24 cellular contexts compared by ENCODE assay signal in the genomic region with DNA sequence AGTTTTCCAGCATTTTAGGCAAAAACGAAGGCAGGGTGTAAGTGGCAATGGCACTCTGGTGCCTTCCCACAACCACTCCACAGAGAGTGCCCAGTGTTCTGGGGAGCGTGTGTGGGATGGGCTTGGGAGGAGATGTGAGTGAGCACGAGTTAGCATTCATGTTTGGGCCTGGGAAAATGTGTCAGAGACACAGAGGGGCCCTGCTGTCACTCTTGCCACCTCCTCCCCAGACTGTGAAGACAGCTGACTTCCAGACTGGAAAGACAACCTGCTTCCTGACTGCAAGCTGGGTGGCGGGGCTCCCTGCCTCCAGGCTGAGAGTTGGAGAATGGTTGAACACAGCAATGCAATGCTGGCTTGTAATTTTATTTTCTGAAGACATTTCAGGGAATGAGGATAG.
A peak's percentile ranks its signal among the peaks of the same experiment; 100 is the strongest.
DNase-seq lines count a peak whose midpoint lies in the region; ATAC-seq and TF ChIP-seq lines count a peak whose summit lies in the region.
"Had no signal": no experiment of that assay in that cellular context is flagged by ENCODE, and none has a peak within 500 bp of the region (broad histone marks: within the 10 kb centered on the region; RNA-seq: fewer than 3 reads in every experiment).

No MANE protein-coding gene starts in this region.

- no CpG with 5 or more reads among the region's 4 CpGs for WGBS in mesendoderm (ENCODE audit: extremely low coverage, insufficient coverage, low lambda C conversion rate)

- H3K79me2 ChIP-seq in mesendoderm (ENCODE audit: control insufficient read depth, insufficient read depth, low read length): no peaks in the 10 kb centered on the region

- H3K27ac ChIP-seq in SK-N-MC: peak overlapping the region; percentile 68
- H3K27ac ChIP-seq in coronary artery: no peak overlapping the region
- H3K27ac ChIP-seq in mesendoderm (ENCODE audit: low read depth, low read length): no peak overlapping the region
- H3K27ac ChIP-seq: A549, SJCRH30 had no signal

- DNase-seq in SK-N-MC (ENCODE audit: low read depth, low spot score) (no peak), coronary artery (ENCODE audit: low spot score) (peak; percentile 40), mesendoderm (peak; percentile 15), retina (peak; percentile 34), NCI-H1694 treated with DMSO at 0.1 percent for 48 hours (lab: John Stamatoyannopoulos, UW) (no peak), SIG-M5 treated with dmso at 0.1 percent for 504 hours (lab: John Stamatoyannopoulos, UW; ENCODE audit: unreplicated experiment) (no peak)
- DNase-seq: AML-193; C1 segment of cervical spinal cord; CD4-positive, alpha-beta memory T cell; COR-L47; DMS79; EL; GF-D8; NCI-H1092; NCI-H1417 treated with DMSO at 0.1 percent for 48 hours; NCI-H187 treated with DMSO at 0.1 percent for 48 hours; NCI-H2171 treated with DMSO at 0.1 percent for 48 hours; NCI-H345; NCI-H510A treated with DMSO at 0.1 percent for 48 hours; NCI-H748 treated with DMSO at 0.1 percent for 48 hours; PC-3; SJCRH30 had no signal

- no peak overlapping the region for H2BK15ac ChIP-seq in mesendoderm (replicated peaks; ENCODE audit: low read depth)

- no peak overlapping the region for H3K23ac ChIP-seq in mesendoderm (ENCODE audit: low read length)

- H3K36me3 ChIP-seq in SK-N-MC (ENCODE audit: insufficient read depth, low read length): no peaks in the 10 kb centered on the region
- H3K36me3 ChIP-seq in mesendoderm (ENCODE audit: control insufficient read depth, insufficient read depth, low read length): no peaks in the 10 kb centered on the region
- H3K36me3 ChIP-seq: SJCRH30 had no signal

- H3K79me1 ChIP-seq in mesendoderm (ENCODE audit: low read length): no peaks in the 10 kb centered on the region

- TF ChIP-seq CTCF in coronary artery (IDR thresholded peaks at IDR 0.05): no peak

- no peak overlapping the region for H4K8ac ChIP-seq in mesendoderm (ENCODE audit: low read depth, low read length)

- no peak overlapping the region for H3K18ac ChIP-seq in mesendoderm (ENCODE audit: low read length)

- H2BK120ac ChIP-seq in mesendoderm (ENCODE audit: low read depth, low read length): no peak overlapping the region

- H3K27me3 ChIP-seq in mesendoderm (ENCODE audit: insufficient read depth, low read length, poor library complexity): no peaks in the 10 kb centered on the region
- H3K27me3 ChIP-seq: SJCRH30 had no signal

- H4K5ac ChIP-seq in mesendoderm (ENCODE audit: low read length): no peak overlapping the region

- no peaks in the 10 kb centered on the region for H3K4me1 ChIP-seq in mesendoderm (ENCODE audit: control insufficient read depth, low read depth, low read length)
- H3K4me1 ChIP-seq: A549, SJCRH30 had no signal

- H3K9ac ChIP-seq in SK-N-MC (ENCODE audit: insufficient read length) (no peak overlapping the region), mesendoderm (ENCODE audit: low read length) (no peak overlapping the region)

- no peak for ATAC-seq in GM19351 (IDR thresholded peaks at IDR 0.05; ENCODE audit: unreplicated experiment)
- ATAC-seq: A549, PC-3 had no signal

- H3K4me3 ChIP-seq in SK-N-MC: no peak overlapping the region
- H3K4me3 ChIP-seq in coronary artery: no peak overlapping the region
- H3K4me3 ChIP-seq in mesendoderm (ENCODE audit: low read length): no peak overlapping the region
- H3K4me3 ChIP-seq: A549, SJCRH30 had no signal

- no peak overlapping the region for H2BK5ac ChIP-seq in mesendoderm (ENCODE audit: low read length)

- H2AK5ac ChIP-seq in mesendoderm (ENCODE audit: low read length): no peak overlapping the region

- no peak overlapping the region for H3K56ac ChIP-seq in mesendoderm (ENCODE audit: low read length)

- H3K9me3 ChIP-seq in SK-N-MC (ENCODE audit: low read depth, low read length): no peaks in the 10 kb centered on the region
- H3K9me3 ChIP-seq: SJCRH30 had no signal

- no peak overlapping the region for H3K4ac ChIP-seq in mesendoderm (ENCODE audit: low read depth, low read length)

- H3K4me2 ChIP-seq in mesendoderm (ENCODE audit: low read length): no peak overlapping the region
- H3K4me2 ChIP-seq: A549 had no signal

Comparison
In these comparisons a context has a peak if more than half of its experiments do, and no peak if none do; other contexts are left out.
1. DNase-seq: peak in coronary artery (single experiment), mesendoderm (single experiment) and retina (single experiment); none in SK-N-MC (single experiment), NCI-H1694 treated with DMSO at 0.1 percent for 48 hours (single experiment) and SIG-M5 treated with dmso at 0.1 percent for 504 hours (single experiment).